ENCODE assay signal across 29 cellular contexts in the genomic region with DNA sequence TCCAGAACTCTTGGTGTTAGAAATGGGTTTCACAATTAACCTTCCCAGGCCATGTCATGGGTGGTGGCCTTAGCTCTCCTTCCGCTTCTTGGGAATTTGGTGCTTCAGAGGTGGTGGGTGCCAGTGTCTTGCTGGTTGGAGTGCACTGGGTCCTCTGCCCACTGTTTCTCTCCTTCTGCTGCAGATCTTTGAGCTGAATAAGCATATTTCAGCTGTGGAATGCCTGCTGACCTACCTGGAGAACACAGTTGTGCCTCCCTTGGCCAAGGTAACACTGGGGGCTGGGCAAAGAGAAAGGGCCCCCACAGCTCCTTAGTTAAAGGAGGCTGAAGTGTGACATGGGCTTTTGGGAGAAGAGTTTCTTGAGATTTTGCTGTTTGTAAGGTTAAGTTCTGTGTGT. TPM values are rescaled to one million over a fixed set of nuclear protein-coding genes. Genes with fewer than 3 reads are reported as not detected.
"Had no signal": no experiment of that assay in that cellular context is flagged by ENCODE, and none has a peak within 500 bp of the region (broad histone marks: within the 10 kb centered on the region; RNA-seq: fewer than 3 reads in every experiment).

No MANE protein-coding gene starts in this region.

- H3K4me1 ChIP-seq: colonic mucosa, Peyer's patch had no signal

- DNase-seq: activated B cell treated with CpG ODN at 0.5 μM for 24 hours; activated CD4-positive, alpha-beta memory T cell treated with anti-CD3 and anti-CD28 coated beads for 36 hours; activated CD4-positive, alpha-beta T cell treated with anti-CD3 and anti-CD28 coated beads for 4 hours; activated CD4-positive, alpha-beta T cell treated with anti-CD3 and anti-CD28 coated beads, Interleukin-2, amount 50 U/mL, for 1 hour; activated CD4-positive, CD25-positive, alpha-beta regulatory T cell treated with anti-CD3 and anti-CD28 coated beads, Interleukin-2, amount 50 U/mL, for 72 hours; activated CD8-positive, alpha-beta memory T cell treated with anti-CD3 and anti-CD28 coated beads, Interleukin-2, amount 50 U/mL, for 4 hours; activated effector memory CD4-positive, alpha-beta T cell treated with Interleukin-2 at 50 U/mL for 16 hours; activated naive CD4-positive, alpha-beta T cell treated with anti-CD3 and anti-CD28 coated beads, Interleukin-2, amount 10 ng/mL, durations not matched to agents 7 days and 5 days; activated naive CD8-positive, alpha-beta T cell treated with anti-CD3 and anti-CD28 coated beads, Interleukin-2, amount 50 U/mL, for 24 hours; activated T-cell treated with anti-CD3 and anti-CD28 coated beads, Interleukin-2, amount 50 U/mL, for 48 hours; anterior cingulate cortex; colonic mucosa; Kasumi-1; MG63; NCI-H1092 treated with DMSO at 0.1 percent for 48 hours; NCI-H2081; NCI-H226; NCI-H446 treated with DMSO at 0.1 percent for 48 hours; NCI-H524; Peyer's patch; RPMI8226; SW 1271; T-helper 1 cell; T-helper 2 cell; T-helper 9 cell had no signal

- H3K27ac ChIP-seq: cardiac muscle cell, colonic mucosa, Peyer's patch, VCaP had no signal

- ATAC-seq: activated naive CD8-positive, alpha-beta T cell treated with anti-CD3 and anti-CD28 coated beads, Interleukin-2, amount 50 U/mL, for 24 hours had no signal

- H3K9me3 ChIP-seq: colonic mucosa, MG63, Peyer's patch had no signal

- H3K36me3 ChIP-seq: cardiac muscle cell, colonic mucosa, MG63, Peyer's patch had no signal

- H3K27me3 ChIP-seq: cardiac muscle cell, colonic mucosa, MG63, Peyer's patch had no signal

- H3K4me3 ChIP-seq: cardiac muscle cell, colonic mucosa, MG63, Peyer's patch had no signal

RNA-seq across cellular contexts. Expression of a gene that starts 32.0 kb away (rescaled TPM):
- total RNA-seq: activated B cell treated with CpG ODN at 0.5 μM for 24 hours; activated CD4-positive, alpha-beta memory T cell treated with anti-CD3 and anti-CD28 coated beads for 36 hours; cardiac muscle cell; chondrocyte; colonic mucosa; PC-3; Peyer's patch had no signal
- polyA plus RNA-seq: cardiac muscle cell had no signal

RNA-seq across cellular contexts. Expression of a gene that starts 47.3 kb away (rescaled TPM):
- total RNA-seq: activated B cell treated with CpG ODN at 0.5 μM for 24 hours; activated CD4-positive, alpha-beta memory T cell treated with anti-CD3 and anti-CD28 coated beads for 36 hours had no signal

RNA-seq across cellular contexts. Expression of a gene that starts 56.2 kb away (rescaled TPM):
- total RNA-seq: activated B cell treated with CpG ODN at 0.5 μM for 24 hours; activated CD4-positive, alpha-beta memory T cell treated with anti-CD3 and anti-CD28 coated beads for 36 hours had no signal
